Comparison of ENCODE assay signal across 22 cellular contexts in genomic region chr6:33163540-33163939, GRCh38.
"Had no signal": no experiment of that assay in that cellular context is flagged by ENCODE, and none has a peak within 500 bp of the region (broad histone marks: within the 10 kb centered on the region; RNA-seq: fewer than 3 reads in every experiment).

No MANE protein-coding gene starts in this region.

- H3K4me1 Mint-ChIP-seq: endodermal cell had no signal

- DNase-seq: colonic mucosa; effector CD4-positive, alpha-beta T cell; foreskin melanocyte; heart left ventricle; hypothalamus; lower lobe of right lung; naive B cell; sigmoid colon; stimulated activated CD4-positive, alpha-beta T cell treated with anti-CD3 and anti-CD28 coated beads, Interleukin-2, amount 100 ng/mL, for 24 hours; stimulated activated CD4-positive, alpha-beta T cell treated with anti-CD3 and anti-CD28 coated beads, Interleukin-4, amount 100 ng/mL, for 4 hours; stimulated activated naive CD4-positive, alpha-beta T cell; stomach; substantia nigra; transverse colon had no signal

- H3K36me3 ChIP-seq: colonic mucosa, heart left ventricle, left lung, lower lobe of right lung, right atrium auricular region, sigmoid colon, stomach, thoracic aorta, transverse colon had no signal

- H3K27ac Mint-ChIP-seq: endodermal cell, memory B cell, nephron had no signal

- H3K4me1 ChIP-seq: colonic mucosa had no signal

- H3K9me3 Mint-ChIP-seq: endodermal cell, memory B cell, naive B cell, nephron had no signal

- H3K27me3 ChIP-seq: colonic mucosa, heart left ventricle, left lung, right atrium auricular region, sigmoid colon, transverse colon had no signal

- H3K4me3 Mint-ChIP-seq: endodermal cell, memory B cell had no signal

- FAIRE-seq: islet of Langerhans had no signal

- H3K9me3 ChIP-seq: colonic mucosa, heart left ventricle, left lung, lower lobe of right lung, right atrium auricular region, sigmoid colon, stomach, thoracic aorta, transverse colon had no signal

- ATAC-seq: heart left ventricle, left lung, lower lobe of right lung had no signal

- H3K4me3 ChIP-seq: colonic mucosa, heart left ventricle, left lung, lower lobe of right lung, right atrium auricular region, sigmoid colon, skin epidermis, stomach, thoracic aorta, transverse colon had no signal

- H3K36me3 Mint-ChIP-seq: memory B cell, naive B cell had no signal

- H3K27ac ChIP-seq: colonic mucosa, heart left ventricle, left lung, lower lobe of right lung, right atrium auricular region, sigmoid colon, skin epidermis, stomach, thoracic aorta, transverse colon had no signal
